Comparison of ENCODE assay signal across 18 cellular contexts in genomic region chr5:121027636-121028035, GRCh38.
"Had no signal": no experiment of that assay in that cellular context is flagged by ENCODE, and none has a peak within 500 bp of the region (broad histone marks: within the 10 kb centered on the region; RNA-seq: fewer than 3 reads in every experiment).

No MANE protein-coding gene starts in this region.

- H3K9me3 ChIP-seq: esophagus muscularis mucosa, left lung, pancreas, sigmoid colon, spleen, upper lobe of left lung had no signal

- H3K27ac ChIP-seq: brain microvascular endothelial cell, esophagus muscularis mucosa, hepatocyte, left lung, pancreas, sigmoid colon, spleen, upper lobe of left lung had no signal

- H3K36me3 ChIP-seq: brain microvascular endothelial cell, esophagus muscularis mucosa, left lung, pancreas, sigmoid colon, spleen, upper lobe of left lung had no signal

- DNase-seq: activated CD4-positive, alpha-beta T cell treated with anti-CD3 and anti-CD28 coated beads, Interleukin-2, amount 50 U/mL, for 1 hour; activated CD4-positive, CD25-positive, alpha-beta regulatory T cell; activated CD8-positive, alpha-beta memory T cell treated with anti-CD3 and anti-CD28 coated beads for 24 hours; activated naive CD4-positive, alpha-beta T cell treated with Interleukin-2 at 50 U/mL for 16 hours; anterior cingulate cortex; brain microvascular endothelial cell; cortex of kidney; effector CD4-positive, alpha-beta T cell; left lung; naive thymus-derived CD8-positive, alpha-beta T cell; pancreas; sigmoid colon; spleen; stimulated activated CD4-positive, alpha-beta T cell treated with anti-CD3 and anti-CD28 coated beads, Interleukin-1b, Interleukin-23, amount 100 ng/mL, for 48 hours; stimulated activated naive CD8-positive, alpha-beta T cell treated with anti-CD3 and anti-CD28 coated beads, Interleukin-15, amount 100 ng/mL, for 72 hours; upper lobe of left lung had no signal

- ATAC-seq: left lung; naive thymus-derived CD8-positive, alpha-beta T cell; pancreas; stimulated activated naive CD8-positive, alpha-beta T cell treated with anti-CD3 and anti-CD28 coated beads, Interleukin-15, amount 100 ng/mL, for 72 hours had no signal

- H3K4me3 ChIP-seq: esophagus muscularis mucosa, hepatocyte, left lung, pancreas, sigmoid colon, spleen, upper lobe of left lung had no signal

- H3K4me1 ChIP-seq: esophagus muscularis mucosa, left lung, pancreas, spleen, upper lobe of left lung had no signal

- H3K27me3 ChIP-seq: brain microvascular endothelial cell, esophagus muscularis mucosa, hepatocyte, left lung, pancreas, sigmoid colon, spleen, upper lobe of left lung had no signal

- H2AFZ ChIP-seq: hepatocyte had no signal

- H3K4me2 ChIP-seq: hepatocyte had no signal

- H3K79me2 ChIP-seq: hepatocyte had no signal
